Comparison of ENCODE assay signal across 9 cellular contexts in the genomic region with DNA sequence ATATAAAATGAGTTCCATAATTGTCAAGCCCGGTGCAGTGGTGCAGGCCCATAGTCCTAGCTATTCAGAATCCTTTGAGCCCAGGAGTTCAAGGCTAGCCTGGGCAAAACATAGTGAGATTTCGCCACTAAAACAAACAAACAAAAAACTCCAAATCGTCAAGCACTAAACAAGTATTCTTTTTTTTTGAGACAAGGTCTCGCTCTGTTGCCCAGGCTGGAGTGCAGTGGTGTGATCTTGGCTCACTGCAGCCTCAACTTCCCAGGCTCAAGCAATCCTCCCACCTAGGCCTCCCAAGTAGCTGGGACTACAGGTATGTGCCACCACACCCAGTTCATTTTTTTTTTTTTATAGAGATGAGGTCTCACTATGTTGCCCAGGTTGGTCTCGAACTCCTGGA. TPM values are rescaled to one million over a fixed set of nuclear protein-coding genes. Genes with fewer than 3 reads are reported as not detected.
DNase-seq lines count a peak whose midpoint lies in the region; ATAC-seq and TF ChIP-seq lines count a peak whose summit lies in the region.
"Not testable (repeated sequence)": the region's sequence is repeated elsewhere in the genome, so short reads cannot be mapped to it uniquely, and the experiment has no call there.
"Had no signal": no experiment of that assay in that cellular context is flagged by ENCODE, and none has a peak within 500 bp of the region (broad histone marks: within the 10 kb centered on the region; RNA-seq: fewer than 3 reads in every experiment).

No MANE protein-coding gene starts in this region.

- peaks cover 52% of the 10 kb centered on the region for H3K36me3 Mint-ChIP-seq in brain

- not testable (repeated sequence) for H3K4me2 ChIP-seq in GM23248 (ENCODE audit: unreplicated experiment); parathyroid adenoma (ENCODE audit: low read length)
- peak overlapping the region; percentile 32; the same call in 1 of the 2 replicates for H3K4me2 ChIP-seq in PC-9

- CTCF ChIA-PET in PC-9 (lab: Charles Lee), result not testable (repeated sequence)

- intact Hi-C loops in PC-9 (cut with micrococcal nuclease; ENCODE audit: unreplicated experiment) (loop anchor here (1.0 to 5.0 kb wide), 3 partner anchors 32 to 38 kb away; partner anchors contain the start of gene GAS2L1), gastrocnemius medialis (cut with DNase I; ENCODE audit: low total_unique reads) (loop anchor here (2.0 kb wide), 1 partner anchor 16 kb away; no protein-coding TSS in a partner anchor)

- 97 to 99% methylated on average over 5 of the region's 5 CpGs for WGBS in GM23248 (ENCODE audit: low coverage in 1 of 2, low lambda C conversion rate in 2 of 2, missing lambda C conversion rate in 2 of 2), 2 experiments
- 88 to 89% methylated on average over 2 to 5 of the region's 5 CpGs for WGBS in gastroesophageal sphincter (ENCODE audit: low coverage in 1 of 2), 2 donors

- not testable (repeated sequence) for H2AFZ ChIP-seq in GM23248, PC-9, parathyroid adenoma

- not testable (repeated sequence) for ATAC-seq in gastroesophageal sphincter, gastrocnemius medialis

- peak overlapping the region; percentile 47 for H3K27ac ChIP-seq in GM23248
- H3K27ac ChIP-seq in PC-9, result not testable (repeated sequence)
- H3K27ac ChIP-seq in VCaP, result peak overlapping the region; percentile 87
- H3K27ac ChIP-seq in gastroesophageal sphincter, result peak overlapping the region in 3 of 4 donors; percentile 44 to 69 (median 57)
- peak overlapping the region; percentile 20 for H3K27ac ChIP-seq in parathyroid adenoma
- peak overlapping the region; percentile 74 to 85 (median 78) for H3K27ac ChIP-seq in gastrocnemius medialis

- not testable (repeated sequence) for TF ChIP-seq POLR2A in gastroesophageal sphincter (IDR thresholded peaks at IDR 0.05); gastrocnemius medialis (IDR thresholded peaks at IDR 0.05)

- H3K27ac Mint-ChIP-seq in brain, result peak overlapping the region in 4 of 5 experiments; percentile 92 to 95 (median 94)

- not testable (repeated sequence) for H3K79me2 ChIP-seq in GM23248 (ENCODE audit: insufficient read depth); PC-9 (ENCODE audit: low read depth); parathyroid adenoma

- H3K36me3 ChIP-seq in GM23248 (ENCODE audit: low read depth) (peaks cover 17% of the 10 kb centered on the region; the same call in 1 of the 2 replicates), PC-9 (ENCODE audit: low read depth) (peaks cover 25% of the 10 kb centered on the region), gastroesophageal sphincter (peaks cover 0 to 82% of the 10 kb centered on the region in 2 donors), gastrocnemius medialis (peaks cover 0 to 55% of the 10 kb centered on the region in 2 donors)
- not testable (repeated sequence) for H3K36me3 ChIP-seq in parathyroid adenoma (ENCODE audit: control insufficient read depth, insufficient read depth, low read length)

- not testable (repeated sequence) for H3K4me3 Mint-ChIP-seq in brain

- not testable (repeated sequence) for H4K20me1 ChIP-seq in GM23248 (ENCODE audit: insufficient read depth)
- H4K20me1 ChIP-seq in PC-9 (ENCODE audit: insufficient read depth), result peaks cover 11% of the 10 kb centered on the region

- not testable (repeated sequence) for H3K27me3 Mint-ChIP-seq in brain

- not testable (repeated sequence) for DNase-seq in GM23248, PC-9, gastrocnemius medialis

- not testable (repeated sequence) for H3K9me3 ChIP-seq in GM23248 (ENCODE audit: low read depth); PC-9 (ENCODE audit: insufficient read depth, low read depth); gastroesophageal sphincter; parathyroid adenoma (ENCODE audit: control insufficient read depth, low read length); gastrocnemius medialis

- H3K4me3 ChIP-seq in GM23248; PC-9; gastroesophageal sphincter; parathyroid adenoma (ENCODE audit: low read depth, low read length); gastrocnemius medialis: not testable (repeated sequence)

- H3K4me1 ChIP-seq in GM23248 (ENCODE audit: insufficient read depth), result peaks cover 14% of the 10 kb centered on the region
- peaks cover 41% of the 10 kb centered on the region for H3K4me1 ChIP-seq in PC-9 (replicated peaks; ENCODE audit: insufficient read depth)
- peaks cover 0 to 44% (median 0%) of the 10 kb centered on the region in 3 donors for H3K4me1 ChIP-seq in gastroesophageal sphincter
- not testable (repeated sequence) for H3K4me1 ChIP-seq in parathyroid adenoma
- peaks cover 57 to 60% of the 10 kb centered on the region in 2 donors for H3K4me1 ChIP-seq in gastrocnemius medialis

- TF ChIP-seq EP300 in gastroesophageal sphincter (IDR thresholded peaks at IDR 0.05), result not testable (repeated sequence)

- not testable (repeated sequence) for TF ChIP-seq CTCF in PC-9 (conservative IDR thresholded peaks at IDR 0.05); VCaP (conservative IDR thresholded peaks at IDR 0.05); brain (conservative IDR thresholded peaks at IDR 0.05); gastroesophageal sphincter (IDR thresholded peaks at IDR 0.05); parathyroid adenoma (IDR thresholded peaks at IDR 0.05); gastrocnemius medialis (IDR thresholded peaks at IDR 0.05 in 4 of 5, conservative IDR thresholded peaks at IDR 0.05 in 1 of 5)

- H3K9ac ChIP-seq in GM23248, parathyroid adenoma: not testable (repeated sequence)

- peaks cover 51% of the 10 kb centered on the region for H3K4me1 Mint-ChIP-seq in brain

- not testable (repeated sequence) for H3K27me3 ChIP-seq in GM23248 (replicated peaks; ENCODE audit: insufficient read depth); PC-9 (ENCODE audit: insufficient read depth, low read depth); gastroesophageal sphincter; parathyroid adenoma (ENCODE audit: control insufficient read depth, insufficient read depth, low read length); gastrocnemius medialis

- not testable (repeated sequence) for H3K9me3 Mint-ChIP-seq in brain

- H3K9me2 ChIP-seq in GM23248 (ENCODE audit: insufficient read depth); PC-9 (ENCODE audit: insufficient read depth): not testable (repeated sequence)

- not testable (repeated sequence) for BruUV-seq in PC-9 (replicated peaks; lab: Mats Ljungman, UMichigan)

- H3F3A ChIP-seq in GM23248 (ENCODE audit: insufficient read depth) (peaks cover 24% of the 10 kb centered on the region), PC-9 (ENCODE audit: insufficient read depth, low read depth) (peaks cover 34% of the 10 kb centered on the region)

- in situ Hi-C loops in GM23248 (cut with MboI); gastrocnemius medialis (cut with MboI; ENCODE audit: low sequenced_read_pairs in 4 of 4): not testable (repeated sequence)

- POLR2A ChIA-PET in PC-9 (lab: Charles Lee; ENCODE audit: unreplicated experiment), result not testable (repeated sequence)

RNA-seq across cellular contexts. Expression of gene RASL10A, which starts 29.4 kb away (rescaled TPM):
- not detected in 2 replicates for total RNA-seq in GM23248 (2014; rRNA removed; shearing (Covaris generic))
- polyA plus RNA-seq in GM23248 (2016; fragmentation: Nextera tagmentation; extraction: Ambion mirVana), result 0.13 and 0.20 TPM in 2 replicates
- total RNA-seq in PC-9 (2021), result not detected in 2 replicates
- polyA plus RNA-seq in brain (ENCODE audit: insufficient read depth, low read depth, low replicate concordance), result 6.5 TPM
- under 1 TPM in 3 of 4 donors, not detected in 1; 0.40 to 0.73 (median 0.72) TPM for total RNA-seq in gastroesophageal sphincter
- 1 to 10 TPM in 1 of 4 donors, under 1 TPM in 1, not detected in 2; 0.13 to 1.2 TPM for total RNA-seq in gastrocnemius medialis
- polyA plus RNA-seq: CD4-positive, alpha-beta memory T cell; IgD-negative memory B cell had no signal

RNA-seq across cellular contexts. Expression of gene GAS2L1, which starts 38.4 kb away (rescaled TPM):
- total RNA-seq in GM23248 (2014; rRNA removed; shearing (Covaris generic)), result 23.7 and 26.3 TPM in 2 replicates
- polyA plus RNA-seq in GM23248 (2016; fragmentation: Nextera tagmentation; extraction: Ambion mirVana) (21.2 and 22.7 TPM in 2 replicates), brain (ENCODE audit: insufficient read depth, low read depth, low replicate concordance) (20.4 TPM)
- total RNA-seq in PC-9 (2021) (15.2 and 16.6 TPM in 2 replicates), gastroesophageal sphincter (10 to 100 TPM; 17.8 to 65.5 (median 36.8) TPM), gastrocnemius medialis (10 to 100 TPM in 1 of 4 donors, 1 to 10 TPM in 3; 4.8 to 23.0 (median 6.6) TPM)

RNA-seq across cellular contexts. Expression of gene AP1B1, which starts 43.5 kb away (rescaled TPM):
- 45.7 and 49.8 TPM in 2 replicates for total RNA-seq in GM23248 (2014; rRNA removed; shearing (Covaris generic))
- polyA plus RNA-seq in GM23248 (2016; fragmentation: Nextera tagmentation; extraction: Ambion mirVana) (41.7 and 43.4 TPM in 2 replicates), brain (ENCODE audit: insufficient read depth, low read depth, low replicate concordance) (92.7 TPM)
- total RNA-seq in PC-9 (2021) (43.9 and 50.8 TPM in 2 replicates), gastroesophageal sphincter (10 to 100 TPM; 50.9 to 74.1 (median 55.8) TPM), gastrocnemius medialis (10 to 100 TPM; 26.5 to 44.6 (median 37.3) TPM)
